Comparison of ENCODE assay signal across 8 cellular contexts in the genomic region with DNA sequence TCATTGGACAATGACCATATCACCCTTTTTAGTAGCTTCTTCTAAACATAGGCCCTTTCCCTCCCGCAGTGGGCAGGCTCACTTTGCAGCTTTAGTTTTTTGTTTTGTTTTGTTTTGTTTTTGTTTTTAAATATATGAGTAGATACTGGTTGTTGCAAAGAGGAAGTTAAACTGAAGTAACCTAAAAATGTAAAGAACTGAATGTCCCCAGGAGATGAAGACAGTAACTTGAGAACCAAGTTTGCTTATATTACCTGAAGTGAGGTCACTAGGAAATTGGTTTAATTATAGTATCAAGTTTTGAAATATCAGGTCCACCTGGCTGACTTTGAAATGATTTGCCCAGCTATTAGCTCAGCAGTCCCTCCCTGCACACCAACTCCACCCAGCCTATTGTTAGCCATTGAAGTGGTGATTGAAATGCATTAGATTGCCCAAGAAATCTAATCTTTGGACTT. TPM values are rescaled to one million over a fixed set of nuclear protein-coding genes. Genes with fewer than 3 reads are reported as not detected.
A peak's percentile ranks its signal among the peaks of the same experiment; 100 is the strongest.
DNase-seq lines count a peak whose midpoint lies in the region; ATAC-seq, FAIRE-seq and TF ChIP-seq lines count a peak whose summit lies in the region.

No MANE protein-coding gene starts in this region.

- no peak overlapping the region for H4K5ac ChIP-seq in H9 (ENCODE audit: insufficient read length, low read depth, low read length)

- DNase-seq in GM18507 (ENCODE audit: extremely low spot score, insufficient read length, low read depth) (no peak), natural killer cell (no peak), aorta (no peak), uterus (no peak), H9 (no peak)
- no peak for DNase-seq in activated CD4-positive, alpha-beta memory T cell treated with anti-CD3 and anti-CD28 coated beads, Interleukin-2, amount 10 ng/mL, durations not matched to agents 7 days and 5 days

- H3K4me3 Mint-ChIP-seq in activated CD4-positive, alpha-beta memory T cell treated with anti-CD3 and anti-CD28 coated beads, Interleukin-2, amount 10 ng/mL, durations not matched to agents 7 days and 5 days: no peak overlapping the region
- peak overlapping the region; percentile 47 for H3K4me3 Mint-ChIP-seq in natural killer cell
- H3K4me3 Mint-ChIP-seq in H9: no peak overlapping the region

- H3K36me3 Mint-ChIP-seq in activated CD4-positive, alpha-beta memory T cell treated with anti-CD3 and anti-CD28 coated beads, Interleukin-2, amount 10 ng/mL, durations not matched to agents 7 days and 5 days (ENCODE audit: low read depth): peaks cover 59% of the 10 kb centered on the region
- H3K36me3 Mint-ChIP-seq in natural killer cell: no peaks in the 10 kb centered on the region
- H3K36me3 Mint-ChIP-seq in H9 (ENCODE audit: insufficient read depth in 1 of 3, low read depth in 3 of 3): peaks cover 0 to 2% (median 0%) of the 10 kb centered on the region in 3 experiments; a peak in 2 of 7 replicates

- H3K4me3 ChIP-seq in aorta (ENCODE audit: low read length in 2 of 2) (no peak overlapping the region), uterus (no peak overlapping the region)

- FAIRE-seq in GM18507 (lab: Jason Lieb, UNC): peak; percentile 26

- intact Hi-C loops in natural killer cell (cut with micrococcal nuclease) (loop anchor here (5.0 kb wide), 1 partner anchor 74 kb away; a partner anchor contains a TSS), aorta (cut with DNase I) (loop anchor here in 1 of 2 donors (10.0 kb wide), 1 partner anchor 307 kb away; no protein-coding TSS in a partner anchor), uterus (cut with DNase I; ENCODE audit: low total_unique reads) (no loop called here)

- H4K8ac ChIP-seq in H9 (replicated peaks; ENCODE audit: insufficient read length, low read depth, low read length): no peak overlapping the region

- no peak overlapping the region for H2BK15ac ChIP-seq in H9 (ENCODE audit: low read depth, low read length)

- no peak overlapping the region for H3T11ph ChIP-seq in H9 (ENCODE audit: low read length)

- peaks cover 0 to 2% of the 10 kb centered on the region in 2 donors for H3K36me3 ChIP-seq in aorta (ENCODE audit: control insufficient read depth in 1 of 2, insufficient read depth in 2 of 2, low read length in 1 of 2)
- H3K36me3 ChIP-seq in uterus: no peaks in the 10 kb centered on the region

- no peak overlapping the region for H3K56ac ChIP-seq in H9 (ENCODE audit: insufficient read length, low read depth, low read length)

- no peaks in the 10 kb centered on the region for H3K79me2 ChIP-seq in H9 (ENCODE audit: insufficient read depth, low read length)

- ATAC-seq in HG03066 (IDR thresholded peaks at IDR 0.05; ENCODE audit: low read depth, unreplicated experiment): peak; percentile 40
- ATAC-seq in natural killer cell: no peak
- ATAC-seq in GM21528 (IDR thresholded peaks at IDR 0.05; ENCODE audit: low FRiP score, unreplicated experiment): no peak
- ATAC-seq in aorta (ENCODE audit: low FRiP score): no peak

- TF ChIP-seq CTCF in natural killer cell (IDR thresholded peaks at IDR 0.05) (no peak), uterus (IDR thresholded peaks at IDR 0.05) (no peak), H9 (conservative IDR thresholded peaks at IDR 0.05) (no peak)

- CTCF ChIA-PET in activated CD4-positive, alpha-beta memory T cell treated with anti-CD3 and anti-CD28 coated beads, Interleukin-2, amount 10 ng/mL, durations not matched to agents 7 days and 5 days (lab: Charles Lee): interaction anchor here (0.8 to 3.8 kb wide), 4 partner anchors 13 to 247 kb away, joined by 3 to 17 read pairs (median 4); no protein-coding TSS in a partner anchor

- H3K27ac ChIP-seq in aorta (ENCODE audit: low read depth in 1 of 2, low read length in 2 of 2): no peak overlapping the region
- peak overlapping the region in 1 of 2 donors; percentile 2 for H3K27ac ChIP-seq in uterus
- no peak overlapping the region for H3K27ac ChIP-seq in H9 (ENCODE audit: insufficient read length, low read depth, low read length)

- no peaks in the 10 kb centered on the region for H3K9me3 ChIP-seq in aorta (ENCODE audit: control insufficient read depth, low read length)
- H3K9me3 ChIP-seq in uterus: no peaks in the 10 kb centered on the region
- no peaks in the 10 kb centered on the region for H3K9me3 ChIP-seq in H9 (ENCODE audit: control insufficient read depth, low read depth, low read length)

- H3K23me2 ChIP-seq in H9 (ENCODE audit: insufficient read length, low read depth, low read length, poor library complexity, severe bottlenecking): no peaks in the 10 kb centered on the region

- H3K27ac Mint-ChIP-seq in activated CD4-positive, alpha-beta memory T cell treated with anti-CD3 and anti-CD28 coated beads, Interleukin-2, amount 10 ng/mL, durations not matched to agents 7 days and 5 days: peak overlapping the region; percentile 44
- peak overlapping the region; percentile 93 to 98 for H3K27ac Mint-ChIP-seq in natural killer cell
- H3K27ac Mint-ChIP-seq in H9: no peak overlapping the region

- no peak overlapping the region for H3K18ac ChIP-seq in H9 (ENCODE audit: insufficient read length, low read depth, low read length)

- H3K4me1 Mint-ChIP-seq in activated CD4-positive, alpha-beta memory T cell treated with anti-CD3 and anti-CD28 coated beads, Interleukin-2, amount 10 ng/mL, durations not matched to agents 7 days and 5 days: peaks cover 93% of the 10 kb centered on the region
- peaks cover 78 to 84% of the 10 kb centered on the region in 2 donors for H3K4me1 Mint-ChIP-seq in natural killer cell
- H3K4me1 Mint-ChIP-seq in H9: peaks cover 0 to 6% of the 10 kb centered on the region in 2 experiments; a peak in 2 of 4 replicates

- H2BK5ac ChIP-seq in H9 (ENCODE audit: insufficient read length, low read length): no peak overlapping the region

- H3K4me2 ChIP-seq in H9 (ENCODE audit: insufficient read depth, insufficient read length, low read length): no peak overlapping the region

- POLR2A ChIA-PET in activated CD4-positive, alpha-beta memory T cell treated with anti-CD3 and anti-CD28 coated beads, Interleukin-2, amount 10 ng/mL, durations not matched to agents 7 days and 5 days (lab: Charles Lee): interaction anchor here (0.9 to 28.4 kb wide), 3 partner anchors 3 to 150 kb away, joined by 3 to 997 read pairs (median 997); a partner anchor contains a TSS

- no peak overlapping the region for H2AK5ac ChIP-seq in H9 (ENCODE audit: insufficient read length, low read length)

- no peak overlapping the region for H2BK120ac ChIP-seq in H9 (ENCODE audit: low read depth, low read length, poor library complexity, severe bottlenecking)

- no peak overlapping the region for H3K23ac ChIP-seq in H9 (ENCODE audit: insufficient read length, low read depth, low read length)

- no peak overlapping the region for H3K9ac ChIP-seq in H9 (ENCODE audit: extremely low read depth, insufficient read length, low read length)

- no peaks in the 10 kb centered on the region for H3K27me3 Mint-ChIP-seq in activated CD4-positive, alpha-beta memory T cell treated with anti-CD3 and anti-CD28 coated beads, Interleukin-2, amount 10 ng/mL, durations not matched to agents 7 days and 5 days
- H3K27me3 Mint-ChIP-seq in natural killer cell (ENCODE audit: low read depth in 2 of 2): no peaks in the 10 kb centered on the region
- H3K27me3 Mint-ChIP-seq in H9 (ENCODE audit: low read depth): no peaks in the 10 kb centered on the region

- H2AFZ ChIP-seq in H9 (ENCODE audit: low read length): no peak overlapping the region

- H3K4ac ChIP-seq in H9 (ENCODE audit: low read depth, low read length): no peak overlapping the region

- H3K14ac ChIP-seq in H9 (ENCODE audit: insufficient read depth, low read length): no peak overlapping the region

- no peak overlapping the region for H4K91ac ChIP-seq in H9 (ENCODE audit: insufficient read length, low read depth, low read length)

- 91 to 97% methylated on average over 1 of the region's 1 CpG for WGBS in aorta, 2 donors
- no CpG with 5 or more reads among the region's 1 CpG for WGBS in H9 (ENCODE audit: extremely low coverage, insufficient read length, low lambda C conversion rate)

- H3K79me1 ChIP-seq in H9 (ENCODE audit: insufficient read depth, low read depth, low read length, poor library complexity, severe bottlenecking): no peaks in the 10 kb centered on the region

- no peak overlapping the region for H2BK12ac ChIP-seq in H9 (ENCODE audit: insufficient read length, low read depth, low read length)

- no peak for TF ChIP-seq POLR2A in uterus (IDR thresholded peaks at IDR 0.05)

- no peaks in the 10 kb centered on the region for H4K20me1 ChIP-seq in H9 (ENCODE audit: control insufficient read depth, insufficient read depth, insufficient read length)

- H2BK20ac ChIP-seq in H9 (ENCODE audit: low read depth, low read length, poor library complexity, severe bottlenecking): no peak overlapping the region

- no peaks in the 10 kb centered on the region for H3K9me3 Mint-ChIP-seq in activated CD4-positive, alpha-beta memory T cell treated with anti-CD3 and anti-CD28 coated beads, Interleukin-2, amount 10 ng/mL, durations not matched to agents 7 days and 5 days
- H3K9me3 Mint-ChIP-seq in natural killer cell (no peaks in the 10 kb centered on the region), H9 (no peaks in the 10 kb centered on the region)

- H3K27me3 ChIP-seq in aorta (ENCODE audit: control insufficient read depth in 1 of 2, insufficient read depth in 2 of 2, low read length in 1 of 2) (no peaks in the 10 kb centered on the region), uterus (no peaks in the 10 kb centered on the region), H9 (ENCODE audit: insufficient read depth, low read length) (no peaks in the 10 kb centered on the region)

- H3K4me1 ChIP-seq in aorta (ENCODE audit: control insufficient read depth in 1 of 2, insufficient read depth in 2 of 2, low read length in 2 of 2) (peaks cover 3 to 6% of the 10 kb centered on the region in 2 donors), uterus (peaks cover 0 to 5% of the 10 kb centered on the region in 2 donors), H9 (ENCODE audit: insufficient read depth, low read length) (no peaks in the 10 kb centered on the region; the same call in 1 of the 2 replicates)

RNA-seq across cellular contexts. Expression of a gene that starts 18.2 kb away (rescaled TPM):
- total RNA-seq in activated CD4-positive, alpha-beta memory T cell treated with anti-CD3 and anti-CD28 coated beads, Interleukin-2, amount 10 ng/mL, durations not matched to agents 7 days and 5 days: 100 to 1,000 TPM; 172 to 173 TPM
- total RNA-seq in natural killer cell: 100 to 1,000 TPM in 2 of 3 donors, 10 to 100 TPM in 1; 95.0 to 136 (median 127) TPM
- 10 to 100 TPM; 36.9 to 42.2 TPM for total RNA-seq in aorta
- polyA plus RNA-seq in aorta: 10 to 100 TPM; 10.4 to 33.3 TPM
- total RNA-seq in uterus: 10 to 100 TPM; 11.1 to 24.8 (median 18.6) TPM
- 8.2 and 8.7 TPM in 2 replicates for total RNA-seq in H9 (2021)

RNA-seq across cellular contexts. Expression of a gene that starts 58.6 kb away (rescaled TPM):
- total RNA-seq in activated CD4-positive, alpha-beta memory T cell treated with anti-CD3 and anti-CD28 coated beads, Interleukin-2, amount 10 ng/mL, durations not matched to agents 7 days and 5 days: 1 to 10 TPM; 5.4 to 5.9 TPM
- total RNA-seq in natural killer cell: 1 to 10 TPM; 2.2 to 2.4 (median 2.3) TPM
- 1 to 10 TPM; 2.2 to 2.4 TPM for total RNA-seq in aorta
- polyA plus RNA-seq in aorta: 1 to 10 TPM in 1 of 2 donors, under 1 TPM in 1; 0.54 to 2.0 TPM
- total RNA-seq in uterus: 1 to 10 TPM in 2 of 4 donors, under 1 TPM in 1, not detected in 1; 0.88 to 7.7 (median 1.0) TPM
- total RNA-seq in H9 (2021): 16.2 and 17.5 TPM in 2 replicates

Comparison
In these comparisons a context has a peak if more than half of its experiments do, and no peak if none do; other contexts are left out.
1. H3K27ac Mint-ChIP-seq: peak in activated CD4-positive, alpha-beta memory T cell treated with anti-CD3 and anti-CD28 coated beads, Interleukin-2, amount 10 ng/mL, durations not matched to agents 7 days and 5 days (single experiment) and natural killer cell (2 of 2); none in H9 (0 of 3).